12 cellular contexts compared by ENCODE assay signal in genomic region chr7:67512481-67512880, GRCh38.
"Had no signal": no experiment of that assay in that cellular context is flagged by ENCODE, and none has a peak within 500 bp of the region (broad histone marks: within the 10 kb centered on the region; RNA-seq: fewer than 3 reads in every experiment).

No MANE protein-coding gene starts in this region.

- DNase-seq: activated CD4-positive, alpha-beta memory T cell treated with anti-CD3 and anti-CD28 coated beads, Interleukin-2, amount 10 ng/mL, durations not matched to agents 7 days and 5 days; activated CD4-positive, alpha-beta T cell treated with anti-CD3 and anti-CD28 coated beads for 4 hours; activated effector memory CD4-positive, alpha-beta T cell treated with Interleukin-2 at 50 U/mL for 16 hours; activated naive CD4-positive, alpha-beta T cell treated with anti-CD3 and anti-CD28 coated beads, Interleukin-2, amount 50 U/mL, for 16 hours; activated T-cell treated with anti-CD3 and anti-CD28 coated beads, Interleukin-2, amount 50 U/mL, for 24 hours; effector memory CD8-positive, alpha-beta T cell; gastrocnemius medialis; midbrain; stimulated activated CD4-positive, alpha-beta T cell treated with anti-CD3 and anti-CD28 coated beads, Interleukin-4, amount 100 ng/mL, for 24 hours; stimulated activated naive CD4-positive, alpha-beta T cell; tibial artery; uterus had no signal

- ATAC-seq: effector memory CD8-positive, alpha-beta T cell; gastrocnemius medialis had no signal
